ENCODE assay signal across 2 cellular contexts in genomic region chr14:74133833-74134481, GRCh38.
A peak's percentile ranks its signal among the peaks of the same experiment; 100 is the strongest.
TF ChIP-seq lines count a peak whose summit lies in the region.

No MANE protein-coding gene starts in this region.

TF ChIP-seq in GM23338, 12 proteins besides CTCF, POLR2A, EP300 and RAD21:
- TF ChIP-seq ZNF331 (CRISPR knock-in tag; IDR thresholded peaks at IDR 0.05; ENCODE audit: low read depth) (no peak), EZH2phosphoT487 (IDR thresholded peaks at IDR 0.05; ENCODE audit: unreplicated experiment) (no peak), NANOG (IDR thresholded peaks at IDR 0.05; ENCODE audit: borderline replicate concordance) (no peak), CREB1 (CRISPR knock-in tag; IDR thresholded peaks at IDR 0.05; ENCODE audit: low read depth) (no peak), STAT1 (IDR thresholded peaks at IDR 0.05; ENCODE audit: unreplicated experiment) (no peak), ZNF114 (CRISPR knock-in tag; IDR thresholded peaks at IDR 0.05) (no peak), JUNB (IDR thresholded peaks at IDR 0.05; ENCODE audit: unreplicated experiment) (no peak), EZH2 (IDR thresholded peaks at IDR 0.05; ENCODE audit: low read depth, unreplicated experiment) (no peak), ZNF462 (CRISPR knock-in tag; IDR thresholded peaks at IDR 0.05) (no peak), POLR2AphosphoS5 (IDR thresholded peaks at IDR 0.05; ENCODE audit: low read depth) (no peak)
- TF ChIP-seq, protein P1, sequence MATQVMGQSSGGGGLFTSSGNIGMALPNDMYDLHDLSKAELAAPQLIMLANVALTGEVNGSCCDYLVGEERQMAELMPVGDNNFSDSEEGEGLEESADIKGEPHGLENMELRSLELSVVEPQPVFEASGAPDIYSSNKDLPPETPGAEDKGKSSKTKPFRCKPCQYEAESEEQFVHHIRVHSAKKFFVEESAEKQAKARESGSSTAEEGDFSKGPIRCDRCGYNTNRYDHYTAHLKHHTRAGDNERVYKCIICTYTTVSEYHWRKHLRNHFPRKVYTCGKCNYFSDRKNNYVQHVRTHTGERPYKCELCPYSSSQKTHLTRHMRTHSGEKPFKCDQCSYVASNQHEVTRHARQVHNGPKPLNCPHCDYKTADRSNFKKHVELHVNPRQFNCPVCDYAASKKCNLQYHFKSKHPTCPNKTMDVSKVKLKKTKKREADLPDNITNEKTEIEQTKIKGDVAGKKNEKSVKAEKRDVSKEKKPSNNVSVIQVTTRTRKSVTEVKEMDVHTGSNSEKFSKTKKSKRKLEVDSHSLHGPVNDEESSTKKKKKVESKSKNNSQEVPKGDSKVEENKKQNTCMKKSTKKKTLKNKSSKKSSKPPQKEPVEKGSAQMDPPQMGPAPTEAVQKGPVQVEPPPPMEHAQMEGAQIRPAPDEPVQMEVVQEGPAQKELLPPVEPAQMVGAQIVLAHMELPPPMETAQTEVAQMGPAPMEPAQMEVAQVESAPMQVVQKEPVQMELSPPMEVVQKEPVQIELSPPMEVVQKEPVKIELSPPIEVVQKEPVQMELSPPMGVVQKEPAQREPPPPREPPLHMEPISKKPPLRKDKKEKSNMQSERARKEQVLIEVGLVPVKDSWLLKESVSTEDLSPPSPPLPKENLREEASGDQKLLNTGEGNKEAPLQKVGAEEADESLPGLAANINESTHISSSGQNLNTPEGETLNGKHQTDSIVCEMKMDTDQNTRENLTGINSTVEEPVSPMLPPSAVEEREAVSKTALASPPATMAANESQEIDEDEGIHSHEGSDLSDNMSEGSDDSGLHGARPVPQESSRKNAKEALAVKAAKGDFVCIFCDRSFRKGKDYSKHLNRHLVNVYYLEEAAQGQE (IDR thresholded peaks at IDR 0.05; ENCODE audit: unreplicated experiment): no peak
- TF ChIP-seq, protein P2, sequence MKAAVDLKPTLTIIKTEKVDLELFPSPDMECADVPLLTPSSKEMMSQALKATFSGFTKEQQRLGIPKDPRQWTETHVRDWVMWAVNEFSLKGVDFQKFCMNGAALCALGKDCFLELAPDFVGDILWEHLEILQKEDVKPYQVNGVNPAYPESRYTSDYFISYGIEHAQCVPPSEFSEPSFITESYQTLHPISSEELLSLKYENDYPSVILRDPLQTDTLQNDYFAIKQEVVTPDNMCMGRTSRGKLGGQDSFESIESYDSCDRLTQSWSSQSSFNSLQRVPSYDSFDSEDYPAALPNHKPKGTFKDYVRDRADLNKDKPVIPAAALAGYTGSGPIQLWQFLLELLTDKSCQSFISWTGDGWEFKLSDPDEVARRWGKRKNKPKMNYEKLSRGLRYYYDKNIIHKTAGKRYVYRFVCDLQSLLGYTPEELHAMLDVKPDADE (IDR thresholded peaks at IDR 0.05): no peak

TF ChIP-seq in K562, 482 proteins besides CTCF, POLR2A, EP300 and RAD21:
- TF ChIP-seq, protein P3, sequence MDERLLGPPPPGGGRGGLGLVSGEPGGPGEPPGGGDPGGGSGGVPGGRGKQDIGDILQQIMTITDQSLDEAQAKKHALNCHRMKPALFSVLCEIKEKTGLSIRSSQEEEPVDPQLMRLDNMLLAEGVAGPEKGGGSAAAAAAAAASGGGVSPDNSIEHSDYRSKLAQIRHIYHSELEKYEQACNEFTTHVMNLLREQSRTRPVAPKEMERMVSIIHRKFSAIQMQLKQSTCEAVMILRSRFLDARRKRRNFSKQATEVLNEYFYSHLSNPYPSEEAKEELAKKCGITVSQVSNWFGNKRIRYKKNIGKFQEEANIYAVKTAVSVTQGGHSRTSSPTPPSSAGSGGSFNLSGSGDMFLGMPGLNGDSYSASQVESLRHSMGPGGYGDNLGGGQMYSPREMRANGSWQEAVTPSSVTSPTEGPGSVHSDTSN (CRISPR knock-in tag; IDR thresholded peaks at IDR 0.05; ENCODE audit: low read depth): no peak
- TF ChIP-seq, protein P3 (tag; conservative IDR thresholded peaks at IDR 0.05; ENCODE audit: low read depth): peak; percentile 56; the same call in 1 of the 2 replicates
- TF ChIP-seq DPF2 (IDR thresholded peaks at IDR 0.05) (0 out of 2 replicates have a peak, but pooled peaks have one; percentile 31), MAFF (IDR thresholded peaks at IDR 0.05; ENCODE audit: low read length) (peak; percentile 30; the same call in 1 of the 2 replicates), ZNF586 (CRISPR knock-in tag; conservative IDR thresholded peaks at IDR 0.05) (no peak), ZNF174 (CRISPR knock-in tag; IDR thresholded peaks at IDR 0.05) (no peak), HIVEP1 (CRISPR knock-in tag; IDR thresholded peaks at IDR 0.05) (no peak), ZNF766 (CRISPR knock-in tag; conservative IDR thresholded peaks at IDR 0.05) (peak; percentile 65; the same call in 1 of the 2 replicates), C11orf30 (IDR thresholded peaks at IDR 0.05; ENCODE audit: low read depth) (peak; percentile 61), PRMT5 (CRISPR knock-in tag; IDR thresholded peaks at IDR 0.05) (no peak), ZNF316 (IDR thresholded peaks at IDR 0.05) (peak; percentile 72), MAFG (tag; conservative IDR thresholded peaks at IDR 0.05) (peak; percentile 71), CBX5 (IDR thresholded peaks at IDR 0.05; ENCODE audit: borderline replicate concordance, low read depth) (no peak), ZNF583 (CRISPR knock-in tag; IDR thresholded peaks at IDR 0.05) (no peak), GATA2 (CRISPR knock-in tag; IDR thresholded peaks at IDR 0.05) (no peak), KDM1A (IDR thresholded peaks at IDR 0.05) (0 out of 4 replicates have a peak, but pooled peaks of 1 of the 2 experiments have one; percentile 8), NFE2 (IDR thresholded peaks at IDR 0.05; ENCODE audit: low read depth) (peak; percentile 72)
